1 cellular context compared by ENCODE assay signal in the genomic region with DNA sequence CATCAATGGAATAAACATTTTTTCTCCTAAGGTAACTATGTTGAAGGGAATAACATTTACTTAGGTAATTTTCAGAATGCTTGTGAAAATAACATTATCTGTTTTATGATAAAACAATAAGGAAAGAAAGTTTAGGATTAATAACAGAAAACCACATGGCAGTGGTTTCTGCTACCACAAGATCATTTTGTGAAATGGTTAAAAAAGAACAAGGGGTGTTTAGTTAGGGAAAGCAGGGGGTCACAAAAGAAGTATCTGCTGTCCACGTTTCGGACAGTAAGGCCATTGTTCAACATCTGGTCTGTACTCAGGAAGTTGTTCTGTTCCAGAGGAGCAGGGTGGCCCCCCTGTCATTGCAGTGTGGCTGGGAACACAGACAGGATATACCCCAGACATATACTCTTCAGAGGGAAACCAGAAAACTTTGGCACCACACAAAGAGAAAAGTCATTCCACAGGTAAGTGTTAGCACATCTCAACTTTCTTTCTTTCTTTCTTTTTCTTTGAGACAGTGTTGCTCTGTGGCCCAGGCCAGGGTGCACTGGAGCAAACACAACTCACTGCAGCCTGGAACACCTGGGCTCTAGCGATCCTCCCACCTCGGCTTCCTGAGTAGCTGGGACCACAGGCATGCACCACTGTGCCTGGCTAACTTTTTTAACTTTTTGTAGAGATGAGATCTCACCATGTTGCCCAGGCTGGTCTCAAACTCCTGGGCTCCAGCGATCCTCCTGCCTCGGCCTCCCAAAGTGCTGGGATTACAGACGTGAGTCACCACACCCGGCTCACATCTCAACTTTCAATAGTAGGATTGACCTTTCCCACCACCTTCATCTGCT.
TF ChIP-seq lines count a peak whose summit lies in the region.

No MANE protein-coding gene starts in this region.

TF ChIP-seq in HepG2, 621 proteins besides CTCF, POLR2A, EP300 and RAD21 (continued from another document and continues in another):
- TF ChIP-seq ZBTB40 (IDR thresholded peaks at IDR 0.05) (no peak), ZBTB40 (CRISPR knock-in tag; IDR thresholded peaks at IDR 0.05) (no peak), ZMAT5 (CRISPR knock-in tag; IDR thresholded peaks at IDR 0.05; ENCODE audit: borderline replicate concordance, low read depth) (no peak), TAF15 (IDR thresholded peaks at IDR 0.05; ENCODE audit: low read depth, low read length, poor library complexity, severe bottlenecking) (no peak), SNAI1 (CRISPR knock-in tag; IDR thresholded peaks at IDR 0.05; ENCODE audit: borderline replicate concordance) (no peak), ZNF781 (CRISPR knock-in tag; IDR thresholded peaks at IDR 0.05; ENCODE audit: borderline replicate concordance, not compliant biosample characterization) (no peak), MXD3 (CRISPR knock-in tag; IDR thresholded peaks at IDR 0.05) (no peak), NFIB (CRISPR knock-in tag; IDR thresholded peaks at IDR 0.05; ENCODE audit: borderline replicate concordance) (no peak), SAFB2 (CRISPR knock-in tag; IDR thresholded peaks at IDR 0.05; ENCODE audit: borderline replicate concordance, low read depth) (no peak), POLR2G (IDR thresholded peaks at IDR 0.05; ENCODE audit: low read depth, low read length) (no peak), NAIF1 (CRISPR knock-in tag; IDR thresholded peaks at IDR 0.05; ENCODE audit: borderline replicate concordance) (no peak), PITX1 (CRISPR knock-in tag; IDR thresholded peaks at IDR 0.05) (peak; percentile 62; the same call in 1 of the 2 replicates), RARA (CRISPR knock-in tag; IDR thresholded peaks at IDR 0.05) (peak; percentile 70), NONO (IDR thresholded peaks at IDR 0.05) (no peak), NONO (CRISPR knock-in tag; conservative IDR thresholded peaks at IDR 0.05) (no peak), AGO2 (optimal IDR thresholded peaks at IDR 0.05; ENCODE audit: low read depth, low read length) (no peak), EEA1 (CRISPR knock-in tag; IDR thresholded peaks at IDR 0.05; ENCODE audit: borderline replicate concordance) (no peak), SMAD3 (CRISPR knock-in tag; IDR thresholded peaks at IDR 0.05) (peak; percentile 57; the same call in 1 of the 2 replicates), PAF1 (CRISPR knock-in tag; IDR thresholded peaks at IDR 0.05) (no peak), KLF13 (CRISPR knock-in tag; IDR thresholded peaks at IDR 0.05) (no peak)
- TF ChIP-seq, protein P1, sequence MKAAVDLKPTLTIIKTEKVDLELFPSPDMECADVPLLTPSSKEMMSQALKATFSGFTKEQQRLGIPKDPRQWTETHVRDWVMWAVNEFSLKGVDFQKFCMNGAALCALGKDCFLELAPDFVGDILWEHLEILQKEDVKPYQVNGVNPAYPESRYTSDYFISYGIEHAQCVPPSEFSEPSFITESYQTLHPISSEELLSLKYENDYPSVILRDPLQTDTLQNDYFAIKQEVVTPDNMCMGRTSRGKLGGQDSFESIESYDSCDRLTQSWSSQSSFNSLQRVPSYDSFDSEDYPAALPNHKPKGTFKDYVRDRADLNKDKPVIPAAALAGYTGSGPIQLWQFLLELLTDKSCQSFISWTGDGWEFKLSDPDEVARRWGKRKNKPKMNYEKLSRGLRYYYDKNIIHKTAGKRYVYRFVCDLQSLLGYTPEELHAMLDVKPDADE (CRISPR knock-in tag; IDR thresholded peaks at IDR 0.05), result no peak
- TF ChIP-seq, protein P2, sequence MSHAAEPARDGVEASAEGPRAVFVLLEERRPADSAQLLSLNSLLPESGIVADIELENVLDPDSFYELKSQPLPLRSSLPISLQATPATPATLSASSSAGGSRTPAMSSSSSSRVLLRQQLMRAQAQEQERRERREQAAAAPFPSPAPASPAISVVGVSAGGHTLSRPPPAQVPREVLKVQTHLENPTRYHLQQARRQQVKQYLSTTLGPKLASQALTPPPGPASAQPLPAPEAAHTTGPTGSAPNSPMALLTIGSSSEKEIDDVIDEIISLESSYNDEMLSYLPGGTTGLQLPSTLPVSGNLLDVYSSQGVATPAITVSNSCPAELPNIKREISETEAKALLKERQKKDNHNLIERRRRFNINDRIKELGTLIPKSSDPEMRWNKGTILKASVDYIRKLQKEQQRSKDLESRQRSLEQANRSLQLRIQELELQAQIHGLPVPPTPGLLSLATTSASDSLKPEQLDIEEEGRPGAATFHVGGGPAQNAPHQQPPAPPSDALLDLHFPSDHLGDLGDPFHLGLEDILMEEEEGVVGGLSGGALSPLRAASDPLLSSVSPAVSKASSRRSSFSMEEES (CRISPR knock-in tag; IDR thresholded peaks at IDR 0.05), result 0 out of 2 replicates have a peak, but pooled peaks have one; percentile 18
- TF ChIP-seq, protein P3, sequence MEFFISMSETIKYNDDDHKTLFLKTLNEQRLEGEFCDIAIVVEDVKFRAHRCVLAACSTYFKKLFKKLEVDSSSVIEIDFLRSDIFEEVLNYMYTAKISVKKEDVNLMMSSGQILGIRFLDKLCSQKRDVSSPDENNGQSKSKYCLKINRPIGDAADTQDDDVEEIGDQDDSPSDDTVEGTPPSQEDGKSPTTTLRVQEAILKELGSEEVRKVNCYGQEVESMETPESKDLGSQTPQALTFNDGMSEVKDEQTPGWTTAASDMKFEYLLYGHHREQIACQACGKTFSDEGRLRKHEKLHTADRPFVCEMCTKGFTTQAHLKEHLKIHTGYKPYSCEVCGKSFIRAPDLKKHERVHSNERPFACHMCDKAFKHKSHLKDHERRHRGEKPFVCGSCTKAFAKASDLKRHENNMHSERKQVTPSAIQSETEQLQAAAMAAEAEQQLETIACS (CRISPR knock-in tag; IDR thresholded peaks at IDR 0.05), result no peak
- TF ChIP-seq, protein P4, sequence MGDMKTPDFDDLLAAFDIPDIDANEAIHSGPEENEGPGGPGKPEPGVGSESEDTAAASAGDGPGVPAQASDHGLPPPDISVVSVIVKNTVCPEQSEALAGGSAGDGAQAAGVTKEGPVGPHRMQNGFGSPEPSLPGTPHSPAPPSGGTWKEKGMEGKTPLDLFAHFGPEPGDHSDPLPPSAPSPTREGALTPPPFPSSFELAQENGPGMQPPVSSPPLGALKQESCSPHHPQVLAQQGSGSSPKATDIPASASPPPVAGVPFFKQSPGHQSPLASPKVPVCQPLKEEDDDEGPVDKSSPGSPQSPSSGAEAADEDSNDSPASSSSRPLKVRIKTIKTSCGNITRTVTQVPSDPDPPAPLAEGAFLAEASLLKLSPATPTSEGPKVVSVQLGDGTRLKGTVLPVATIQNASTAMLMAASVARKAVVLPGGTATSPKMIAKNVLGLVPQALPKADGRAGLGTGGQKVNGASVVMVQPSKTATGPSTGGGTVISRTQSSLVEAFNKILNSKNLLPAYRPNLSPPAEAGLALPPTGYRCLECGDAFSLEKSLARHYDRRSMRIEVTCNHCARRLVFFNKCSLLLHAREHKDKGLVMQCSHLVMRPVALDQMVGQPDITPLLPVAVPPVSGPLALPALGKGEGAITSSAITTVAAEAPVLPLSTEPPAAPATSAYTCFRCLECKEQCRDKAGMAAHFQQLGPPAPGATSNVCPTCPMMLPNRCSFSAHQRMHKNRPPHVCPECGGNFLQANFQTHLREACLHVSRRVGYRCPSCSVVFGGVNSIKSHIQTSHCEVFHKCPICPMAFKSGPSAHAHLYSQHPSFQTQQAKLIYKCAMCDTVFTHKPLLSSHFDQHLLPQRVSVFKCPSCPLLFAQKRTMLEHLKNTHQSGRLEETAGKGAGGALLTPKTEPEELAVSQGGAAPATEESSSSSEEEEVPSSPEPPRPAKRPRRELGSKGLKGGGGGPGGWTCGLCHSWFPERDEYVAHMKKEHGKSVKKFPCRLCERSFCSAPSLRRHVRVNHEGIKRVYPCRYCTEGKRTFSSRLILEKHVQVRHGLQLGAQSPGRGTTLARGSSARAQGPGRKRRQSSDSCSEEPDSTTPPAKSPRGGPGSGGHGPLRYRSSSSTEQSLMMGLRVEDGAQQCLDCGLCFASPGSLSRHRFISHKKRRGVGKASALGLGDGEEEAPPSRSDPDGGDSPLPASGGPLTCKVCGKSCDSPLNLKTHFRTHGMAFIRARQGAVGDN (CRISPR knock-in tag; IDR thresholded peaks at IDR 0.05), result peak; percentile 67
- TF ChIP-seq, protein P5, sequence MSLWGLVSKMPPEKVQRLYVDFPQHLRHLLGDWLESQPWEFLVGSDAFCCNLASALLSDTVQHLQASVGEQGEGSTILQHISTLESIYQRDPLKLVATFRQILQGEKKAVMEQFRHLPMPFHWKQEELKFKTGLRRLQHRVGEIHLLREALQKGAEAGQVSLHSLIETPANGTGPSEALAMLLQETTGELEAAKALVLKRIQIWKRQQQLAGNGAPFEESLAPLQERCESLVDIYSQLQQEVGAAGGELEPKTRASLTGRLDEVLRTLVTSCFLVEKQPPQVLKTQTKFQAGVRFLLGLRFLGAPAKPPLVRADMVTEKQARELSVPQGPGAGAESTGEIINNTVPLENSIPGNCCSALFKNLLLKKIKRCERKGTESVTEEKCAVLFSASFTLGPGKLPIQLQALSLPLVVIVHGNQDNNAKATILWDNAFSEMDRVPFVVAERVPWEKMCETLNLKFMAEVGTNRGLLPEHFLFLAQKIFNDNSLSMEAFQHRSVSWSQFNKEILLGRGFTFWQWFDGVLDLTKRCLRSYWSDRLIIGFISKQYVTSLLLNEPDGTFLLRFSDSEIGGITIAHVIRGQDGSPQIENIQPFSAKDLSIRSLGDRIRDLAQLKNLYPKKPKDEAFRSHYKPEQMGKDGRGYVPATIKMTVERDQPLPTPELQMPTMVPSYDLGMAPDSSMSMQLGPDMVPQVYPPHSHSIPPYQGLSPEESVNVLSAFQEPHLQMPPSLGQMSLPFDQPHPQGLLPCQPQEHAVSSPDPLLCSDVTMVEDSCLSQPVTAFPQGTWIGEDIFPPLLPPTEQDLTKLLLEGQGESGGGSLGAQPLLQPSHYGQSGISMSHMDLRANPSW (CRISPR knock-in tag; IDR thresholded peaks at IDR 0.05; ENCODE audit: borderline replicate concordance), result peak; percentile 51; the same call in 1 of the 2 replicates
- TF ChIP-seq, protein P6, sequence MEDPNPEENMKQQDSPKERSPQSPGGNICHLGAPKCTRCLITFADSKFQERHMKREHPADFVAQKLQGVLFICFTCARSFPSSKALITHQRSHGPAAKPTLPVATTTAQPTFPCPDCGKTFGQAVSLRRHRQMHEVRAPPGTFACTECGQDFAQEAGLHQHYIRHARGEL (CRISPR knock-in tag; IDR thresholded peaks at IDR 0.05), result no peak
